ENCODE assay signal across 2 cellular contexts in genomic region chr2:16335606-16335930, GRCh38.
TF ChIP-seq lines count a peak whose summit lies in the region.

No MANE protein-coding gene starts in this region.

TF ChIP-seq in SK-N-SH treated with all-trans-retinoic acid at 6 μM for 48 hours, 23 proteins besides CTCF, POLR2A, EP300 and RAD21 (continued from another document):
- TF ChIP-seq RARB (CRISPR knock-in tag; IDR thresholded peaks at IDR 0.05) = no peak
- no peak for TF ChIP-seq ZFP30 (CRISPR knock-in tag; IDR thresholded peaks at IDR 0.05)
- no peak for TF ChIP-seq ZFP3 (CRISPR knock-in tag; IDR thresholded peaks at IDR 0.05)
- no peak for TF ChIP-seq ZNF565 (CRISPR knock-in tag; conservative IDR thresholded peaks at IDR 0.05; ENCODE audit: low read depth)

TF ChIP-seq in SK-N-SH, 30 proteins besides CTCF, POLR2A, EP300 and RAD21 (continued from another document):
- TF ChIP-seq GATA2 (CRISPR knock-in tag; IDR thresholded peaks at IDR 0.05) = no peak
- TF ChIP-seq TCF12 (IDR thresholded peaks at IDR 0.05) = no peak
- TF ChIP-seq ELF1 (IDR thresholded peaks at IDR 0.05) = no peak
- no peak for TF ChIP-seq USF2 (IDR thresholded peaks at IDR 0.05; ENCODE audit: borderline replicate concordance, low read depth, low read length)
- TF ChIP-seq RFX5 (IDR thresholded peaks at IDR 0.05; ENCODE audit: low read length) = no peak
